18 cellular contexts compared by ENCODE assay signal in genomic region chr21:41960386-41960785, GRCh38.
"Had no signal": no experiment of that assay in that cellular context is flagged by ENCODE, and none has a peak within 500 bp of the region (broad histone marks: within the 10 kb centered on the region; RNA-seq: fewer than 3 reads in every experiment).

No MANE protein-coding gene starts in this region.

- H3K27me3 ChIP-seq: colonic mucosa, suprapubic skin had no signal

- H3K9me3 ChIP-seq: colonic mucosa, neutrophil, suprapubic skin had no signal

- H3K9ac ChIP-seq: parathyroid adenoma had no signal

- H3K79me2 ChIP-seq: parathyroid adenoma had no signal

- H3K27me3 Mint-ChIP-seq: type B pancreatic cell had no signal

- DNase-seq: activated CD4-positive, alpha-beta T cell treated with anti-CD3 and anti-CD28 coated beads, Interleukin-2, amount 10 ng/mL, durations not matched to agents 24 days and 14 days; activated CD4-positive, CD25-positive, alpha-beta regulatory T cell; activated CD8-positive, alpha-beta T cell treated with anti-CD3 and anti-CD28 coated beads, Interleukin-2, amount 10 ng/mL, durations not matched to agents 7 days and 5 days; activated T-cell treated with anti-CD3 and anti-CD28 coated beads for 4 hours; amniotic stem cell; caudate nucleus; colonic mucosa; foreskin melanocyte; midbrain; stimulated activated CD4-positive, alpha-beta T cell treated with anti-CD3 and anti-CD28 coated beads, Interleukin-4, amount 100 ng/mL, for 4 hours; stimulated activated CD8-positive, alpha-beta memory T cell treated with anti-CD3 and anti-CD28 coated beads, Interleukin-4, amount 100 ng/mL, for 48 hours; SW 1271 had no signal

- H3K36me3 ChIP-seq: colonic mucosa, neutrophil, suprapubic skin had no signal

- H3K36me3 Mint-ChIP-seq: activated naive CD4-positive, alpha-beta T cell treated with anti-CD3 and anti-CD28 coated beads, Interleukin-2, amount 50 U/mL, for 24 hours; type B pancreatic cell had no signal

- H3K4me1 ChIP-seq: colonic mucosa had no signal

- H3K4me3 Mint-ChIP-seq: activated CD4-positive, alpha-beta T cell treated with anti-CD3 and anti-CD28 coated beads, Interleukin-2, amount 10 ng/mL, durations not matched to agents 24 days and 14 days; activated CD8-positive, alpha-beta T cell treated with anti-CD3 and anti-CD28 coated beads, Interleukin-2, amount 10 ng/mL, durations not matched to agents 7 days and 5 days; activated naive CD4-positive, alpha-beta T cell treated with anti-CD3 and anti-CD28 coated beads, Interleukin-2, amount 50 U/mL, for 24 hours; stimulated activated naive CD8-positive, alpha-beta T cell treated with anti-CD3 and anti-CD28 coated beads, Interleukin-15, Interleukin-2, amounts not matched to agents 100 ng/mL and 50 ng/mL, for 24 hours; type B pancreatic cell had no signal

- H3K27ac Mint-ChIP-seq: activated CD4-positive, alpha-beta T cell treated with anti-CD3 and anti-CD28 coated beads, Interleukin-2, amount 10 ng/mL, durations not matched to agents 24 days and 14 days; activated CD8-positive, alpha-beta T cell treated with anti-CD3 and anti-CD28 coated beads, Interleukin-2, amount 10 ng/mL, durations not matched to agents 7 days and 5 days; activated naive CD4-positive, alpha-beta T cell treated with anti-CD3 and anti-CD28 coated beads, Interleukin-2, amount 50 U/mL, for 24 hours; stimulated activated naive CD8-positive, alpha-beta T cell treated with anti-CD3 and anti-CD28 coated beads, Interleukin-15, Interleukin-2, amounts not matched to agents 100 ng/mL and 50 ng/mL, for 24 hours had no signal

- H3K9me3 Mint-ChIP-seq: activated CD4-positive, alpha-beta T cell treated with anti-CD3 and anti-CD28 coated beads, Interleukin-2, amount 10 ng/mL, durations not matched to agents 24 days and 14 days; activated naive CD4-positive, alpha-beta T cell treated with anti-CD3 and anti-CD28 coated beads, Interleukin-2, amount 50 U/mL, for 24 hours; stimulated activated naive CD8-positive, alpha-beta T cell treated with anti-CD3 and anti-CD28 coated beads, Interleukin-15, Interleukin-2, amounts not matched to agents 100 ng/mL and 50 ng/mL, for 24 hours; type B pancreatic cell had no signal

- H3K4me3 ChIP-seq: colonic mucosa, suprapubic skin had no signal

- ATAC-seq: activated CD8-positive, alpha-beta T cell treated with anti-CD3 and anti-CD28 coated beads, Interleukin-2, amount 10 ng/mL, durations not matched to agents 7 days and 5 days had no signal

- H3K27ac ChIP-seq: colonic mucosa, neutrophil, parathyroid adenoma, suprapubic skin had no signal

- H2AFZ ChIP-seq: parathyroid adenoma had no signal
